Comparison of ENCODE assay signal across 8 cellular contexts in the genomic region with DNA sequence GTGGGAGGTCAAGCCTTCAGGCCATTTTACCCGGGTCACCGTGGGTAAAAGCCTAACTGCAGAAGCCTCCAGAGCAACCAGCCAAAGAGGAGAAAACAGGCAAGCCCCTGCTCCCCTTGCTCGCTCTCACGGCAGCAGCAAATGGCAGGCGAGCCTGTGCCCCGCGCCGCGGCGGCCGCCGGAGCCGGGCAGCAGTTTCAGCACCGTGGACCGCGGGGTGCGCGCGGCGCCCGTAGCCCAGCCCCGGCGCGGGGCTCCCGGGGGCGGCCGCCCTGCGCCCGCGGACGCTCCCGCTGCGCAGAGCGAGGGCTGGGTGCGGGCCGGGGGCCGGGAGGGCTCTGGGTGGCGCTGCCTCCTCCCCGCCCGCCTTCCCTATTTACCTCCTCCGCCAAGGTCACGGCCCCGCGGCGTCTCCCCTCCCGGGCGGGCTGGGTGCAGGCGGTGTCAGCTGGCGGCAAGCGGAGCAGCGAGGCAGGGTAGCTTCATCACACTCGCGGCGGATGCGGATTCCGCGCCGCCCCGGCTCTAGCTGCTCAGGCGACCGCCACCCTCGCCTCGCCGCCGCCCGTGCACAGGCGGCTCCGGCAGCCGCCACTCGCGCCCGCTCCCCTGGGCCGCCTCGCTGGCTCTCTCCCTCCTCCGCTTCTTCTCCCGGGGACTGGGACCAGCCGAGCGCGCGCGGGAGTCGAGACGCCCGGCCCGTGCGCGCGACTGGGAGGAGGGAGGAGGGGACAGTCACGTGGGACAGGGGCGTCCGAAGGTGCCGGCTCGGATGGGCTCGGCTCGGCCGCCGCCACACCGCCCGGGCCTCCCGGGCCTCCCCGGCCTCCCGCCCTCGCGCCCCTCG. TPM values are rescaled to one million over a fixed set of nuclear protein-coding genes. Genes with fewer than 3 reads are reported as not detected.
DNase-seq lines count a peak whose midpoint lies in the region; ATAC-seq, FAIRE-seq and TF ChIP-seq lines count a peak whose summit lies in the region.

A gene (minus strand): TSS at position 687 of the 847 bp plus-strand sequence.

- CTCF ChIA-PET in GM12878 (lab: Yijun Ruan, JAX), result no interaction called here

- BruUV-seq in GM12878 (replicated peaks; lab: Mats Ljungman, UMichigan), result no TSS peak

- no peak for TF ChIP-seq POLR2A in GM12878 (IDR thresholded peaks at IDR 0.05; ENCODE audit: low read depth, low read length)

- H3K36me3 ChIP-seq in GM12878 (ENCODE audit: control insufficient read depth in 2 of 2, insufficient read depth in 2 of 2, low read length in 1 of 2) (no peaks in the 10 kb centered on the region), iPS DF 6.9 (ENCODE audit: control insufficient read depth, insufficient read depth, low read length) (no peaks in the 10 kb centered on the region)

- SMC1A ChIA-PET in GM12878 (lab: Charles Lee; ENCODE audit: uncharacterized antibody, unreplicated experiment), result no interaction called here

- H3K4me1 ChIP-seq in GM12878 (ENCODE audit: control insufficient read depth, insufficient read depth, low read length) (no peaks in the 10 kb centered on the region), iPS DF 6.9 (ENCODE audit: control insufficient read depth, insufficient read depth, low read length) (no peaks in the 10 kb centered on the region)

- intact Hi-C loops in GM12878 (cut with micrococcal nuclease; ENCODE audit: unreplicated experiment), result no loop called here

- H3K9me3 ChIP-seq in GM12878 (replicated peaks; ENCODE audit: control insufficient read depth, insufficient read depth, low read length) (no peaks in the 10 kb centered on the region), iPS DF 6.9 (ENCODE audit: control insufficient read depth, insufficient read depth, low read length) (no peaks in the 10 kb centered on the region)

- H3K4me3 ChIP-seq in GM12878, result no peak within 1 kb of the TSS
- H3K4me3 ChIP-seq in iPS DF 6.9 (ENCODE audit: low read length), result peak within 1 kb of the TSS; percentile 41

- no peak for TF ChIP-seq CTCF in GM12878 (IDR thresholded peaks at IDR 0.05 in 2 of 3, conservative IDR thresholded peaks at IDR 0.05 in 1 of 3; ENCODE audit: control insufficient read depth in 2 of 3, extremely low read depth in 1 of 3, insufficient read depth in 1 of 3, low read depth in 3 of 3, low read length in 3 of 3)

- POLR2A ChIA-PET in GM12878 (lab: Charles Lee), result no interaction called here

- peak within 1 kb of the TSS; percentile 55; the same call in 1 of the 2 replicates for H3K4me2 ChIP-seq in GM12878 (ENCODE audit: control insufficient read depth, insufficient read depth)

- H4K20me1 ChIP-seq in GM12878 (ENCODE audit: control insufficient read depth, insufficient read depth), result no peaks in the 10 kb centered on the region

- peaks cover 4 to 14% of the 10 kb centered on the region in 2 experiments for H3K27me3 ChIP-seq in GM12878 (replicated peaks in 1 of 2; ENCODE audit: control insufficient read depth in 2 of 2, insufficient read depth in 2 of 2, low read length in 1 of 2)
- peaks cover 3% of the 10 kb centered on the region; the same call in 1 of the 2 replicates for H3K27me3 ChIP-seq in iPS DF 6.9 (ENCODE audit: control insufficient read depth, insufficient read depth, low read length)

- in situ Hi-C loops in ACHN (cut with HindIII; ENCODE audit: low pct_ligation_motif_present, low pct_unique_long_range_greater_than_20kb, low sequenced_read_pairs) (no loop called here), GM12878 (cut with MboI) (no loop called here)

- H2AFZ ChIP-seq in GM12878 (ENCODE audit: control insufficient read depth, low read depth, low read length), result no peak within 1 kb of the TSS; the same call in 1 of the 2 replicates

- peak; percentile 42 for ATAC-seq in GM18858 (IDR thresholded peaks at IDR 0.05; ENCODE audit: unreplicated experiment)
- ATAC-seq in HG03025 (IDR thresholded peaks at IDR 0.05; ENCODE audit: low FRiP score, unreplicated experiment), result peak; percentile 44
- peak; percentile 52 for ATAC-seq in GM12878

- no peak for TF ChIP-seq RAD21 in GM12878 (IDR thresholded peaks at IDR 0.05; ENCODE audit: insufficient read depth, low read depth, low read length)

- FAIRE-seq in GM12878 (lab: Jason Lieb, UNC), result no peak

- WGBS in GM12878 (ENCODE audit: insufficient coverage, insufficient replicate concordance, low lambda C conversion rate, missing lambda C conversion rate), result 5% methylated on average over 72 of the region's 105 CpGs
- no CpG with 5 or more reads among the region's 105 CpGs for WGBS in iPS DF 6.9 (ENCODE audit: insufficient coverage, insufficient read length)

- H3K27ac ChIP-seq in GM12878 (ENCODE audit: control insufficient read depth, insufficient read depth), result no peak within 1 kb of the TSS
- H3K27ac ChIP-seq in iPS DF 6.9 (ENCODE audit: low read length), result no peak within 1 kb of the TSS

- no peaks in the 10 kb centered on the region for H3K79me2 ChIP-seq in GM12878 (ENCODE audit: control insufficient read depth, insufficient read depth, low read length)

- no peak within 1 kb of the TSS for H3K9ac ChIP-seq in GM12878 (ENCODE audit: control insufficient read depth, insufficient read depth, low read length)

- RAD21 ChIA-PET in GM12878 (lab: Charles Lee; ENCODE audit: unreplicated experiment), result no interaction called here

- TF ChIP-seq EP300 in GM12878 (IDR thresholded peaks at IDR 0.05; ENCODE audit: borderline replicate concordance in 1 of 2, control insufficient read depth in 1 of 2, low read depth in 2 of 2, low read length in 2 of 2), result no peak

- DNase-seq in ACHN (peak; percentile 47), NCI-H345 treated with DMSO at 0.1 percent for 48 hours (lab: John Stamatoyannopoulos, UW; ENCODE audit: unreplicated experiment) (peak; percentile 42), GM12878 (ENCODE audit: low read depth, low spot score) (no peak), iPS DF 6.9 (ENCODE audit: low read depth, low spot score) (no peak), retina (peak; percentile 91), NCI-H187 (lab: John Stamatoyannopoulos, UW) (no peak)

TF ChIP-seq in GM12878, 131 proteins besides CTCF, POLR2A, EP300 and RAD21 (continues in another document):
- TF ChIP-seq NFIC (IDR thresholded peaks at IDR 0.05; ENCODE audit: low read depth, low read length) (no peak), BHLHE40 (IDR thresholded peaks at IDR 0.05; ENCODE audit: borderline replicate concordance in 1 of 2, low read depth in 2 of 2, low read length in 1 of 2) (0 out of 4 replicates have a peak, but pooled peaks of 1 of the 2 experiments have one; percentile 17), SUZ12 (IDR thresholded peaks at IDR 0.05; ENCODE audit: unreplicated experiment) (peak; percentile 54), ZBED1 (IDR thresholded peaks at IDR 0.05; ENCODE audit: borderline replicate concordance) (no peak), SMC3 (IDR thresholded peaks at IDR 0.05; ENCODE audit: borderline replicate concordance, low read length) (no peak)
- TF ChIP-seq, protein P1, sequence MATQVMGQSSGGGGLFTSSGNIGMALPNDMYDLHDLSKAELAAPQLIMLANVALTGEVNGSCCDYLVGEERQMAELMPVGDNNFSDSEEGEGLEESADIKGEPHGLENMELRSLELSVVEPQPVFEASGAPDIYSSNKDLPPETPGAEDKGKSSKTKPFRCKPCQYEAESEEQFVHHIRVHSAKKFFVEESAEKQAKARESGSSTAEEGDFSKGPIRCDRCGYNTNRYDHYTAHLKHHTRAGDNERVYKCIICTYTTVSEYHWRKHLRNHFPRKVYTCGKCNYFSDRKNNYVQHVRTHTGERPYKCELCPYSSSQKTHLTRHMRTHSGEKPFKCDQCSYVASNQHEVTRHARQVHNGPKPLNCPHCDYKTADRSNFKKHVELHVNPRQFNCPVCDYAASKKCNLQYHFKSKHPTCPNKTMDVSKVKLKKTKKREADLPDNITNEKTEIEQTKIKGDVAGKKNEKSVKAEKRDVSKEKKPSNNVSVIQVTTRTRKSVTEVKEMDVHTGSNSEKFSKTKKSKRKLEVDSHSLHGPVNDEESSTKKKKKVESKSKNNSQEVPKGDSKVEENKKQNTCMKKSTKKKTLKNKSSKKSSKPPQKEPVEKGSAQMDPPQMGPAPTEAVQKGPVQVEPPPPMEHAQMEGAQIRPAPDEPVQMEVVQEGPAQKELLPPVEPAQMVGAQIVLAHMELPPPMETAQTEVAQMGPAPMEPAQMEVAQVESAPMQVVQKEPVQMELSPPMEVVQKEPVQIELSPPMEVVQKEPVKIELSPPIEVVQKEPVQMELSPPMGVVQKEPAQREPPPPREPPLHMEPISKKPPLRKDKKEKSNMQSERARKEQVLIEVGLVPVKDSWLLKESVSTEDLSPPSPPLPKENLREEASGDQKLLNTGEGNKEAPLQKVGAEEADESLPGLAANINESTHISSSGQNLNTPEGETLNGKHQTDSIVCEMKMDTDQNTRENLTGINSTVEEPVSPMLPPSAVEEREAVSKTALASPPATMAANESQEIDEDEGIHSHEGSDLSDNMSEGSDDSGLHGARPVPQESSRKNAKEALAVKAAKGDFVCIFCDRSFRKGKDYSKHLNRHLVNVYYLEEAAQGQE (IDR thresholded peaks at IDR 0.05; ENCODE audit: low read depth, low read length), result peak; percentile 62; the same call in 1 of the 2 replicates
- TF ChIP-seq, protein P2, sequence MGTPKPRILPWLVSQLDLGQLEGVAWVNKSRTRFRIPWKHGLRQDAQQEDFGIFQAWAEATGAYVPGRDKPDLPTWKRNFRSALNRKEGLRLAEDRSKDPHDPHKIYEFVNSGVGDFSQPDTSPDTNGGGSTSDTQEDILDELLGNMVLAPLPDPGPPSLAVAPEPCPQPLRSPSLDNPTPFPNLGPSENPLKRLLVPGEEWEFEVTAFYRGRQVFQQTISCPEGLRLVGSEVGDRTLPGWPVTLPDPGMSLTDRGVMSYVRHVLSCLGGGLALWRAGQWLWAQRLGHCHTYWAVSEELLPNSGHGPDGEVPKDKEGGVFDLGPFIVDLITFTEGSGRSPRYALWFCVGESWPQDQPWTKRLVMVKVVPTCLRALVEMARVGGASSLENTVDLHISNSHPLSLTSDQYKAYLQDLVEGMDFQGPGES (IDR thresholded peaks at IDR 0.05), result no peak

RNA-seq across cellular contexts. Expression of the gene that starts here (rescaled TPM):
- total RNA-seq in GM12878 (2013; cell fraction: nucleolus; rRNA removed), result not detected in 2 replicates
- total RNA-seq in GM12878 (2014; rRNA removed) (not detected in 2 replicates), GM12878 (2014; rRNA removed; fragmentation: Illumina TruSeq; extraction: Trizol) (not detected in 2 replicates), GM12878 (2021) (not detected in 2 replicates)
- polyA plus RNA-seq in GM12878 (2011; ENCODE audit: low read depth), result not detected
- polyA plus RNA-seq in GM12878 (2011; rRNA removed) (0.04 TPM in 1 of 2 replicates, not detected in the other), GM12878 (2014; fragmentation: Illumina TruSeq; extraction: Trizol) (not detected in 2 replicates), GM12878 (2014; fragmentation: Nextera tagmentation; extraction: Ambion mirVana) (not detected), GM12878 (2014; rRNA removed) (not detected in 2 replicates), GM12878 (2016; fragmentation: Nextera tagmentation; extraction: Ambion mirVana) (not detected)
- not detected in 2 replicates for polyA plus RNA-seq in GM12878 (2011; cell fraction: cytosol; rRNA removed)
- polyA plus RNA-seq in GM12878 (2011; cell fraction: nucleus; rRNA removed), result not detected in 2 replicates
- not detected in 2 replicates for polyA plus RNA-seq in GM12878 (2012)
- not detected in 2 replicates for polyA minus RNA-seq in GM12878 (2011; rRNA and poly(A)+ RNA removed)
- polyA minus RNA-seq in GM12878 (2011; cell fraction: cytosol; rRNA and poly(A)+ RNA removed), result not detected in 2 replicates
- not detected in 2 replicates for polyA minus RNA-seq in GM12878 (2011; cell fraction: nucleus; rRNA and poly(A)+ RNA removed)

Comparison
In these comparisons a context has a peak if more than half of its experiments do, and no peak if none do; other contexts are left out.
1. Peak in ATAC-seq and H3K4me2 ChIP-seq in GM12878; RNA of the gene not detected or under 1 TPM.
2. DNase-seq: peak in ACHN (single experiment), NCI-H345 treated with DMSO at 0.1 percent for 48 hours (single experiment) and retina (single experiment); none in GM12878 (single experiment), iPS DF 6.9 (single experiment) and NCI-H187 (0 of 2).
3. Peak in every context shown above with its lines, with median percentiles within 50 percentile points of each other: ATAC-seq.